ENCODE assay signal across 8 cellular contexts in genomic region chr2:74374509-74375205, GRCh38. TPM values are rescaled to one million over a fixed set of nuclear protein-coding genes. Genes with fewer than 3 reads are reported as not detected.
DNase-seq lines count a peak whose midpoint lies in the region; ATAC-seq and TF ChIP-seq lines count a peak whose summit lies in the region.

No MANE protein-coding gene starts in this region.

- H3K9me3 Mint-ChIP-seq in endodermal cell = no peaks in the 10 kb centered on the region

- 34 to 46% methylated on average over 17 to 19 of the region's 19 CpGs for WGBS in endodermal cell (ENCODE audit: insufficient coverage in 1 of 2, insufficient read length in 1 of 2), 2 experiments

- peaks cover 36% of the 10 kb centered on the region for H3K4me1 Mint-ChIP-seq in endodermal cell

- H3K27ac Mint-ChIP-seq in endodermal cell = peak overlapping the region; percentile 96

- H3K27me3 Mint-ChIP-seq in endodermal cell (ENCODE audit: insufficient read depth) = no peaks in the 10 kb centered on the region

- DNase-seq in C1 segment of cervical spinal cord (lab: John Stamatoyannopoulos, UW) (peak; percentile 16 to 96 (median 82)), NCI-H2171 (lab: John Stamatoyannopoulos, UW) (peak; percentile 87), endodermal cell (peak; percentile 94), medulla oblongata (ENCODE audit: extremely low spot score) (peak; percentile 98), vagina (ENCODE audit: extremely low spot score in 2 of 2) (no peak), GM20000 (ENCODE audit: low spot score) (no peak)

- TF ChIP-seq POLR2A in vagina (IDR thresholded peaks at IDR 0.05) = no peak

- H3K4me1 ChIP-seq in endodermal cell (ENCODE audit: control insufficient read depth, insufficient read depth, low read length) (peaks cover 13% of the 10 kb centered on the region), vagina (peaks cover 41% of the 10 kb centered on the region)

- no peak for ATAC-seq in GM18873 (IDR thresholded peaks at IDR 0.05; ENCODE audit: low FRiP score, unreplicated experiment)
- ATAC-seq in HG03354 (IDR thresholded peaks at IDR 0.05; ENCODE audit: poor library complexity, severe bottlenecking, unreplicated experiment) = no peak

- H3K4me3 ChIP-seq in endodermal cell (ENCODE audit: low read length) (peak overlapping the region; percentile 77), vagina (peak overlapping the region; percentile 31 to 36)

- H3K9me3 ChIP-seq in endodermal cell (ENCODE audit: control insufficient read depth, low read length) = no peaks in the 10 kb centered on the region
- no peaks in the 10 kb centered on the region for H3K9me3 ChIP-seq in vagina

- H3K27ac ChIP-seq in endodermal cell (ENCODE audit: low read depth, low read length) (peak overlapping the region; percentile 61), vagina (peak overlapping the region; percentile 42)

- peaks cover 65% of the 10 kb centered on the region for H3K36me3 ChIP-seq in endodermal cell (ENCODE audit: control insufficient read depth, insufficient read depth, low read length)
- H3K36me3 ChIP-seq in vagina = peaks cover 0 to 33% of the 10 kb centered on the region in 2 donors

- H3K9ac ChIP-seq in endodermal cell (ENCODE audit: extremely low read depth, low read length, poor library complexity, severe bottlenecking) = peak overlapping the region; percentile 53

- H3K36me3 Mint-ChIP-seq in endodermal cell (ENCODE audit: low read depth) = peaks cover 39% of the 10 kb centered on the region

- no peaks in the 10 kb centered on the region for H3K27me3 ChIP-seq in endodermal cell (ENCODE audit: control insufficient read depth, insufficient read depth, low read length, poor library complexity, severe bottlenecking)
- no peaks in the 10 kb centered on the region for H3K27me3 ChIP-seq in vagina

- TF ChIP-seq CTCF in endodermal cell (conservative IDR thresholded peaks at IDR 0.05) = no peak
- no peak for TF ChIP-seq CTCF in vagina (IDR thresholded peaks at IDR 0.05)
- no peak for TF ChIP-seq CTCF in GM20000 (IDR thresholded peaks at IDR 0.05; ENCODE audit: extremely low read depth, missing control alignments)

- intact Hi-C loops in vagina (cut with DNase I) = no loop called here

- peak overlapping the region; percentile 59 for H3K4me3 Mint-ChIP-seq in endodermal cell

RNA-seq across cellular contexts. Expression of gene DCTN1, which starts 5.5 kb away (rescaled TPM):
- total RNA-seq in endodermal cell = 100 to 1,000 TPM; 159 to 213 TPM
- polyA plus RNA-seq in endodermal cell (2013, experiment 1 of 2) = 157 TPM
- 131 TPM for polyA plus RNA-seq in endodermal cell (2013, experiment 2 of 2)
- 95.0 TPM for total RNA-seq in vagina

RNA-seq across cellular contexts. Expression of gene SLC4A5, which starts 31.4 kb away (rescaled TPM):
- 1 to 10 TPM; 2.5 to 3.7 TPM for total RNA-seq in endodermal cell
- polyA plus RNA-seq in endodermal cell (2013, experiment 1 of 2) = 2.0 TPM
- polyA plus RNA-seq in endodermal cell (2013, experiment 2 of 2) = 1.7 TPM
- 4.4 TPM for total RNA-seq in vagina

RNA-seq across cellular contexts. Expression of gene C2orf81, which starts 46.8 kb away (rescaled TPM):
- total RNA-seq in endodermal cell = 1 to 10 TPM; 3.8 to 4.8 TPM
- 6.2 TPM for polyA plus RNA-seq in endodermal cell (2013, experiment 1 of 2)
- polyA plus RNA-seq in endodermal cell (2013, experiment 2 of 2) = 4.3 TPM
- total RNA-seq in vagina = 2.7 TPM

RNA-seq across cellular contexts. Expression of gene WDR54, which starts 46.9 kb away (rescaled TPM):
- total RNA-seq in endodermal cell (10 to 100 TPM; 43.1 to 69.4 TPM), vagina (8.8 TPM)
- 75.7 TPM for polyA plus RNA-seq in endodermal cell (2013, experiment 1 of 2)
- polyA plus RNA-seq in endodermal cell (2013, experiment 2 of 2) = 65.9 TPM

Comparison
In these comparisons a context has a peak if more than half of its experiments do, and no peak if none do; other contexts are left out.
1. DNase-seq: peak in C1 segment of cervical spinal cord (14 of 14), NCI-H2171 (single experiment), endodermal cell (single experiment) and medulla oblongata (single experiment); none in vagina (0 of 2) and GM20000 (single experiment).